Comparison of ENCODE assay signal across 8 cellular contexts in the genomic region with DNA sequence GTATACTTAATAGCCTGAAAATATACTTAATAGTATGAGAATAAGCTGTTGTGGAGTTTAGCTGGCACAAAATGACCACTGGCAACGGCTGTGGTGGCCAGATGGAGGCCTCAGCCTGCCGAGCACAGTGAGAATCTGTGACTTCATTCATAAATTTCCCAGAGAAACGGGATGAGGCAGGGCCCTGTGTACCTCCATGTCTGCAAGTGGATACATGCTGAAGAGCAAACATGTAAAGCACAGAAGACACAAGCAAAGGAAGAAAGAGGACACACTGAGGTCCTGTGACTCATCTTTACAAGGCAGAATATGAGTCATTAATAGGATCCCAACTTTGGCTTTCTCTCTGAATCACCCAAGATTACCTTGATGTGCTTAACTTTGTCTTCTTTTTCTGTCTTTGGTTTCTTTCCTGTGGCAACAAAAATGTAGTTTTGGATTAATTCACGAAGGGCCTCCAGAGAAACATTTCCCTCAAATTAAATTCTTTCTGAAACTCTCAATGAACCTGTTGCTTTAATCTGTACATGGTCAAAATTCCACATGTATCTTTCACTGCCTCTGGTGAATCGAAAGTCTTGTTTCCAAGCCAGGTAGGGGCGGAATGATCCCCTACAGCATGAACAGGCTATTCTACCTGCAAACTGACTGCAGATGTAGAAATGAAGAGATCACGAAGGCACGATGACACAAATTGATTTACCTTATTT. TPM values are rescaled to one million over a fixed set of nuclear protein-coding genes. Genes with fewer than 3 reads are reported as not detected.
DNase-seq lines count a peak whose midpoint lies in the region; ATAC-seq and TF ChIP-seq lines count a peak whose summit lies in the region.

No MANE protein-coding gene starts in this region.

- H3K9me3 ChIP-seq in thymus (ENCODE audit: control insufficient read depth): no peaks in the 10 kb centered on the region
- H3K9me3 ChIP-seq in WERI-Rb-1 (ENCODE audit: severe bottlenecking): peaks cover 5% of the 10 kb centered on the region

- POLR2A ChIA-PET in GM10248 (lab: Yijun Ruan, JAX): interaction anchor here (0.6 kb wide), 2 partner anchors 58 to 62 kb away, joined by 4 to 5 read pairs; no protein-coding TSS in a partner anchor

- peak overlapping the region; percentile 94 to 99 (median 98) for H3K27ac Mint-ChIP-seq in immature natural killer cell

- H3K4me1 ChIP-seq in thymus (ENCODE audit: control insufficient read depth, insufficient read depth, low read length): peaks cover 6% of the 10 kb centered on the region

- TF ChIP-seq CTCF in GM10248 (IDR thresholded peaks at IDR 0.05; ENCODE audit: control extremely low read depth, extremely low read depth, low read depth, missing control alignments): no peak
- TF ChIP-seq CTCF in WERI-Rb-1 (IDR thresholded peaks at IDR 0.05; ENCODE audit: low read depth, low read length): no peak

- H3K4me3 Mint-ChIP-seq in immature natural killer cell: peak overlapping the region; percentile 19 to 90 (median 86)

- peaks cover 58 to 90% of the 10 kb centered on the region in 2 donors for H3K4me1 Mint-ChIP-seq in immature natural killer cell

- ATAC-seq in GM21619 (IDR thresholded peaks at IDR 0.05; ENCODE audit: unreplicated experiment): peak; percentile 59

- H3K36me3 ChIP-seq in thymus (ENCODE audit: control insufficient read depth, insufficient read depth) (peaks cover 39% of the 10 kb centered on the region), WERI-Rb-1 (peaks cover 20% of the 10 kb centered on the region)

- peaks cover 14 to 42% (median 16%) of the 10 kb centered on the region in 3 donors for H3K36me3 Mint-ChIP-seq in immature natural killer cell

- peak overlapping the region; percentile 40 for H3K27ac ChIP-seq in adipose tissue (ENCODE audit: low read depth, low read length)
- peak overlapping the region; percentile 59 for H3K27ac ChIP-seq in thymus (ENCODE audit: low read depth)
- H3K27ac ChIP-seq in WERI-Rb-1: no peak overlapping the region

- CTCF ChIA-PET in GM10248 (lab: Yijun Ruan, JAX): interaction anchor here (1.1 to 1.7 kb wide), 7 partner anchors 9 to 154 kb away, joined by 3 to 9 read pairs (median 4); no protein-coding TSS in a partner anchor

- H3K27me3 ChIP-seq in thymus (ENCODE audit: control insufficient read depth, insufficient read depth): no peaks in the 10 kb centered on the region
- H3K27me3 ChIP-seq in WERI-Rb-1 (ENCODE audit: insufficient read depth, low read depth, severe bottlenecking): no peaks in the 10 kb centered on the region

- 69 to 83% (median 69%) methylated on average over 8 of the region's 8 CpGs for WGBS in adipose tissue, 3 donors
- whole genome bisulfite sequencing in thymus: 88% methylated on average over 8 of the region's 8 CpGs

- H3K4me3 ChIP-seq in thymus (ENCODE audit: low read length) (no peak overlapping the region), WERI-Rb-1 (ENCODE audit: low read depth, low read length) (no peak overlapping the region)

- H3K27me3 Mint-ChIP-seq in immature natural killer cell (ENCODE audit: low read depth in 3 of 3): peaks cover 0 to 5% (median 1%) of the 10 kb centered on the region in 3 donors

- peaks cover 0 to under 1% (median 0%) of the 10 kb centered on the region in 6 donors for H3K9me3 Mint-ChIP-seq in immature natural killer cell

- peak; percentile 58 for DNase-seq in GM10248 (ENCODE audit: extremely low spot score)
- DNase-seq in Kasumi-1 (lab: John Stamatoyannopoulos, UW): peak; percentile 26 to 54
- peak in 1 of 3 donors; percentile 16 for DNase-seq in immature natural killer cell
- no peak for DNase-seq in NCI-H524 treated with DMSO at 0.1 percent for 48 hours (lab: John Stamatoyannopoulos, UW)
- no peak for DNase-seq in WERI-Rb-1

RNA-seq across cellular contexts. Expression of gene IRF2, which starts 56.4 kb away (rescaled TPM):
- polyA plus RNA-seq in adipose tissue: 10 to 100 TPM; 12.6 to 22.8 (median 18.9) TPM
- 100 to 1,000 TPM in 1 of 3 donors, 10 to 100 TPM in 2; 68.5 to 103 (median 76.9) TPM for polyA plus RNA-seq in immature natural killer cell
- polyA plus RNA-seq in thymus: 42.2 TPM

Comparison
In these comparisons a context has a peak if more than half of its experiments do, and no peak if none do; other contexts are left out.
1. DNase-seq: peak in GM10248 (single experiment) and Kasumi-1 (2 of 2); none in NCI-H524 treated with DMSO at 0.1 percent for 48 hours (single experiment) and WERI-Rb-1 (single experiment).